Comparison of ENCODE assay signal across 1 cellular context in genomic region chr16:9053006-9053601, GRCh38.
TF ChIP-seq lines count a peak whose summit lies in the region.

No MANE protein-coding gene starts in this region.

TF ChIP-seq in A549, 52 proteins besides CTCF, POLR2A, EP300 and RAD21 (continued from another document):
- TF ChIP-seq ELK1 (IDR thresholded peaks at IDR 0.05; ENCODE audit: low read depth, low read length) (no peak), CHD4 (IDR thresholded peaks at IDR 0.05; ENCODE audit: borderline replicate concordance) (no peak)
